In genomic region chr2:215713393-215713792, GRCh38 we compare ENCODE assay signal across 13 cellular contexts.
A peak's percentile ranks its signal among the peaks of the same experiment; 100 is the strongest.
DNase-seq lines count a peak whose midpoint lies in the region; ATAC-seq, FAIRE-seq and TF ChIP-seq lines count a peak whose summit lies in the region.
"Had no signal": no experiment of that assay in that cellular context is flagged by ENCODE, and none has a peak within 500 bp of the region (broad histone marks: within the 10 kb centered on the region; RNA-seq: fewer than 3 reads in every experiment).

No MANE protein-coding gene starts in this region.

- H3K9me3 ChIP-seq in SJSA1 (replicated peaks) (no peaks in the 10 kb centered on the region), pancreas (no peaks in the 10 kb centered on the region), ovary (no peaks in the 10 kb centered on the region)
- H3K9me3 ChIP-seq: MG63 had no signal

- H3K27me3 ChIP-seq in SJSA1 (replicated peaks): no peaks in the 10 kb centered on the region
- H3K27me3 ChIP-seq in pancreas: no peaks in the 10 kb centered on the region
- H3K27me3 ChIP-seq in ovary: no peaks in the 10 kb centered on the region
- H3K27me3 ChIP-seq: MG63 had no signal

- no peak overlapping the region for H3K4me3 ChIP-seq in SJSA1
- H3K4me3 ChIP-seq in fibroblast of mammary gland (ENCODE audit: control insufficient read depth, low read depth, low read length): no peak overlapping the region
- H3K4me3 ChIP-seq in pancreas: no peak overlapping the region
- no peak overlapping the region for H3K4me3 ChIP-seq in ovary
- H3K4me3 ChIP-seq: MG63 had no signal

- no peak for FAIRE-seq in pancreas (lab: Jason Lieb, UNC)

- DNase-seq in AG09319 (ENCODE audit: extremely low read depth, low read depth) (peak; percentile 63), SJSA1 (ENCODE audit: low read depth in 1 of 2, low spot score in 2 of 2) (peak in 1 of 2 experiments; percentile 70), fibroblast of mammary gland (ENCODE audit: low read depth) (peak; percentile 90), pancreas (no peak), erythroblast (lab: John Stamatoyannopoulos, UW) (no peak), ovary (no peak), inferior parietal cortex (ENCODE audit: extremely low spot score) (no peak)
- DNase-seq: COR-L47; effector CD8-positive, alpha-beta T cell; left cardiac atrium; MG63; stimulated activated naive CD8-positive, alpha-beta T cell treated with anti-CD3 and anti-CD28 coated beads, Interleukin-15, amount 100 ng/mL, for 72 hours had no signal

- H3K36me3 ChIP-seq in SJSA1: no peaks in the 10 kb centered on the region
- H3K36me3 ChIP-seq in pancreas: no peaks in the 10 kb centered on the region
- no peaks in the 10 kb centered on the region for H3K36me3 ChIP-seq in ovary
- H3K36me3 ChIP-seq: MG63 had no signal

- ATAC-seq in pancreas (peak in 3 of 4 donors; percentile 29 to 56 (median 53)), HG03439 (IDR thresholded peaks at IDR 0.05; ENCODE audit: unreplicated experiment) (no peak)
- ATAC-seq: stimulated activated naive CD8-positive, alpha-beta T cell treated with anti-CD3 and anti-CD28 coated beads, Interleukin-15, amount 100 ng/mL, for 72 hours had no signal

- H3K4me1 ChIP-seq in SJSA1 (replicated peaks) (peaks cover 34% of the 10 kb centered on the region), pancreas (no peaks in the 10 kb centered on the region), ovary (ENCODE audit: insufficient read depth) (peaks cover 6% of the 10 kb centered on the region)

- TF ChIP-seq POLR2A in erythroblast (IDR thresholded peaks at IDR 0.05; ENCODE audit: low read length) (no peak), ovary (IDR thresholded peaks at IDR 0.05) (no peak)

- no peak for TF ChIP-seq EP300 in ovary (IDR thresholded peaks at IDR 0.05)

- H3K27ac ChIP-seq in SJSA1 (peak overlapping the region; percentile 90), pancreas (no peak overlapping the region), ovary (peak overlapping the region in 1 of 2 donors; percentile 31)

- TF ChIP-seq CTCF in AG09319 (IDR thresholded peaks at IDR 0.05; ENCODE audit: low read depth, low read length) (no peak), fibroblast of mammary gland (conservative IDR thresholded peaks at IDR 0.05; ENCODE audit: control insufficient read depth, insufficient read depth, low read depth, low read length) (no peak), pancreas (IDR thresholded peaks at IDR 0.05) (no peak), ovary (IDR thresholded peaks at IDR 0.05) (no peak)

- intact Hi-C loops in pancreas (cut with DNase I) (no loop called here), ovary (cut with DNase I) (no loop called here)

Comparison
In these comparisons a context has a peak if more than half of its experiments do, and no peak if none do; other contexts are left out.
1. DNase-seq: peak in AG09319 (single experiment) and fibroblast of mammary gland (single experiment); none in pancreas (0 of 6), erythroblast (0 of 2), ovary (0 of 5) and inferior parietal cortex (single experiment).